Comparison of ENCODE assay signal across 8 cellular contexts in genomic region chr9:132944294-132945185, GRCh38. TPM values are rescaled to one million over a fixed set of nuclear protein-coding genes. Genes with fewer than 3 reads are reported as not detected.
DNase-seq lines count a peak whose midpoint lies in the region; ATAC-seq and TF ChIP-seq lines count a peak whose summit lies in the region.

Gene TSC1 (minus strand): TSS chr9:132944616. CDS start chr9:132928872, 15,744 bp downstream.

- H3K4me1 ChIP-seq in spleen, result peaks cover 15 to 38% (median 32%) of the 10 kb centered on the region in 6 donors

- intact Hi-C loops in spleen (cut with DNase I; ENCODE audit: low total_unique reads), result no loop called here

- H3K9me3 ChIP-seq in spleen, result no peaks in the 10 kb centered on the region

- peak in 2 of 3 donors; percentile 29 to 97 for TF ChIP-seq POLR2A in spleen (IDR thresholded peaks at IDR 0.05)

- TF ChIP-seq CTCF in spleen (IDR thresholded peaks at IDR 0.05 in 8 of 11, conservative IDR thresholded peaks at IDR 0.05 in 3 of 11), result peak in 4 of 11 experiments; percentile 11 to 33 (median 23)

- peak within 1 kb of the TSS; percentile 70 to 100 (median 98) for H3K4me3 ChIP-seq in spleen

- WGBS in spleen, 5 donors, result 0 to 1% (median 0%) methylated on average over 48 to 72 of the region's 72 CpGs

- no peaks in the 10 kb centered on the region for H3K27me3 ChIP-seq in spleen (replicated peaks in 1 of 7)

- H3K27ac ChIP-seq in caudate nucleus (ENCODE audit: low read depth, low read length) (peak within 1 kb of the TSS; percentile 99), spleen (peak within 1 kb of the TSS; percentile 95 to 100 (median 98))

- ATAC-seq in GM18907 (IDR thresholded peaks at IDR 0.05; ENCODE audit: unreplicated experiment), result peak; percentile 69
- ATAC-seq in HG03175 (IDR thresholded peaks at IDR 0.05; ENCODE audit: unreplicated experiment), result peak; percentile 56

- H3K36me3 ChIP-seq in spleen, result no peaks in the 10 kb centered on the region

- DNase-seq in 8988T (peak; percentile 75), NCI-H345 (lab: John Stamatoyannopoulos, UW) (peak; percentile 95), caudate nucleus (lab: John Stamatoyannopoulos, UW) (peak in 60 of 61 donors; percentile 68 to 97 (median 93)), inferior parietal cortex (ENCODE audit: extremely low spot score) (peak; percentile 85), spleen (peak; percentile 100)
- peak; percentile 96 to 98 (median 98) for DNase-seq in activated CD4-positive, CD25-positive, alpha-beta regulatory T cell (lab: John Stamatoyannopoulos, UW)

RNA-seq across cellular contexts. Expression of gene TSC1, which starts in this region (rescaled TPM):
- 10 to 100 TPM; 46.9 to 80.6 (median 56.9) TPM for total RNA-seq in spleen
- polyA plus RNA-seq in spleen, result 10 to 100 TPM in 2 of 3 donors, 1 to 10 TPM in 1; 6.9 to 12.7 (median 12.1) TPM

Comparison
In these comparisons a context has a peak if more than half of its experiments do, and no peak if none do; other contexts are left out.
1. Peak in every context shown above with its lines: DNase-seq, ATAC-seq, H3K4me3 ChIP-seq and H3K27ac ChIP-seq.